ENCODE assay signal across 28 cellular contexts in the genomic region with DNA sequence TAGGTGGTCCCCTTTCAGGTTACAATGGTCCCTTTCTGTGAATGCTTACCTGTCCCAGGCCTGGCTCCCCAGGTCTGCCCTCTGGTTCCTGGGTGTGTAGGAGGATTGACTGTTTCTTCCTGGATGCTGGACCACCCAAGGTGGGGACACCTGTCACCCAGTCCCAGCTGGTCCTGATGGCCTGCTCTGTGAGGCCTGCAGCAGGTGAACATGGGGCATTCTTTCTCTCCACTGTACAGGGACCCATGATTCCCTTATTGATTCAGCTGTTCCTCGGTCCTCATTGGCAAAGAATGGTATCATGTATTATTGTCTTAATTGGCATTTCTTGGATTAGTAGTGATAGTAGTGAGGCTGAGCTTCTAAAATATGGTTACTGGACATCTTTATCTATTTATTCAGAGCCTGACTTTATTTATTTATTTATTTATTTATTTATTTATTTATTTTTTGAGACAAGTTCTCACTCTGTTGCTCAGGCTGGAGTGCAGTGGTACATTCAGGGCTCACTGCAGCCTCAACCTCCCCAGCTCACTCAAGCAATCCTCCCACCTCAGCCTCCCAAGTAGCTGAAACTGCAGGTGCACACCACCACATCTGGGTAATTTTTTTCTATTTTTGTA.
"Had no signal": no experiment of that assay in that cellular context is flagged by ENCODE, and none has a peak within 500 bp of the region (broad histone marks: within the 10 kb centered on the region; RNA-seq: fewer than 3 reads in every experiment).

No MANE protein-coding gene starts in this region.

- DNase-seq: activated B cell treated with CpG ODN at 0.5 μM for 24 hours; activated CD4-positive, alpha-beta T cell treated with anti-CD3 and anti-CD28 coated beads for 48 hours; activated CD4-positive, alpha-beta T cell treated with anti-CD3 and anti-CD28 coated beads, Interleukin-2, amount 50 U/mL, for 1 hour; activated CD4-positive, alpha-beta T cell treated with anti-CD3 and anti-CD28 coated beads, Interleukin-2, amount 50 U/mL, for 48 hours; activated CD8-positive, alpha-beta memory T cell treated with anti-CD3 and anti-CD28 coated beads for 24 hours; activated CD8-positive, alpha-beta T cell treated with anti-CD3 and anti-CD28 coated beads for 36 hours; activated effector memory CD4-positive, alpha-beta T cell treated with Interleukin-2 at 50 U/mL for 16 hours; activated gamma-delta T cell treated with Interleukin-2 at 50 U/mL for 16 hours; activated naive CD4-positive, alpha-beta T cell treated with anti-CD3 and anti-CD28 coated beads for 36 hours; activated naive CD8-positive, alpha-beta T cell treated with anti-CD3 and anti-CD28 coated beads for 36 hours; activated naive CD8-positive, alpha-beta T cell treated with anti-CD3 and anti-CD28 coated beads, Interleukin-2, amount 50 U/mL, for 24 hours; activated T-cell treated with anti-CD3 and anti-CD28 coated beads, Interleukin-2, amount 50 U/mL, for 4 hours; adrenal gland; amygdala; aorta; body of pancreas; caudate nucleus; cortex of kidney; dermis blood vessel endothelial cell; effector CD4-positive, alpha-beta T cell; effector memory CD8-positive, alpha-beta T cell; erythroblast; foreskin keratinocyte; gastrocnemius medialis; glutamatergic neuron; heart left ventricle; hypothalamus; WERI-Rb-1 had no signal
